In the genomic region with DNA sequence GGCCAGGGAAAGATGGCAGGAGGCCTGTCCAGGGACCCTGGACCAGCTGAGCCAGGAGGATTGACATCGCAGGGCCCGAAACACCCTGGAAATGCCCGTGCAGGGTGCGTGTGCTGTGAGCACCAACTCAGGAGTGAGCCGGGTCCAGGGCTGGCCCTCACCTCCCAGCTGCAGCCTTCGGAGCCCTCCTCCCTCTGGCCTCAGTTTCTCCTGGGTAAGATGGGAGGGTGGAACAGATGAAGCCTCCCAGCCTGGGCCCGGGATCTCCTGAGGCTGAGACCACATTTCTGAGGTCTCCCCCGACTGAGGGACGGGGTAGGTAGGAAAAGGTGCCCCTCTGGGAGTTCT, we compare ENCODE assay signal across 1 cellular context.
TF ChIP-seq lines count a peak whose summit lies in the region.

No MANE protein-coding gene starts in this region.

TF ChIP-seq in H1, 55 proteins besides CTCF, POLR2A, EP300 and RAD21:
- no peak for TF ChIP-seq CHD2 (IDR thresholded peaks at IDR 0.05; ENCODE audit: low read length)
- no peak for TF ChIP-seq SP2 (IDR thresholded peaks at IDR 0.05; ENCODE audit: low read length)
- TF ChIP-seq, protein P1, sequence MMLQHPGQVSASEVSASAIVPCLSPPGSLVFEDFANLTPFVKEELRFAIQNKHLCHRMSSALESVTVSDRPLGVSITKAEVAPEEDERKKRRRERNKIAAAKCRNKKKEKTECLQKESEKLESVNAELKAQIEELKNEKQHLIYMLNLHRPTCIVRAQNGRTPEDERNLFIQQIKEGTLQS (IDR thresholded peaks at IDR 0.05; ENCODE audit: insufficient read depth, low read depth, low read length): no peak
